In the genomic region with DNA sequence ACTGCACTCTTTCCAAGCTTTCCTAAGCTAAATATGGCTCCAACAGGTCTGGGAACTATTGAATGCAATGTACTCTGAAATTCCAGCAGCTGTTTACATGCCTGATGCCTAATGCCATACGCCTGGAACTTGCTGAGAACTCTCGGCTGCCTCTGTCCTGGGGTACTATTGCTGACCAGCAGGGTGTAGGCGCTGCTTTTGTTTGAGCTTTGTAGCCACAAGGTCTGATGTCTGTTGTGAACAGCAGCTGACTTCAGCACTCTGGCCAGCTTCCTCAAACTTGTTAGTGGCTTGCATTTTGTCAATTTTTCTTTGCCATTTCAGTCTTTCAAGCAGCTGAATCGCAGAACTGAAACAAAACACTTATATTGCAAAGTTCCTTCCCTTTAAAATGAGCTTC, we compare ENCODE assay signal across 8 cellular contexts. TPM values are rescaled to one million over a fixed set of nuclear protein-coding genes. Genes with fewer than 3 reads are reported as not detected.
DNase-seq lines count a peak whose midpoint lies in the region; ATAC-seq and TF ChIP-seq lines count a peak whose summit lies in the region.

No MANE protein-coding gene starts in this region.

- H3K36me3 ChIP-seq in brain microvascular endothelial cell (replicated peaks) = no peaks in the 10 kb centered on the region

- peak; percentile 43 for TF ChIP-seq CTCF in LNCAP (IDR thresholded peaks at IDR 0.05)
- TF ChIP-seq CTCF in brain microvascular endothelial cell (IDR thresholded peaks at IDR 0.05; ENCODE audit: low read depth, low read length, missing control alignments) = peak; percentile 68

- peak; percentile 81 for ATAC-seq in left lobe of liver

- H3K27ac ChIP-seq in brain microvascular endothelial cell = no peak overlapping the region

- H3K27me3 ChIP-seq in brain microvascular endothelial cell (replicated peaks) = peaks cover 6% of the 10 kb centered on the region

- in situ Hi-C loops in brain microvascular endothelial cell (cut with HindIII; ENCODE audit: low pct_ligation_motif_present, low sequenced_read_pairs) = no loop called here

- H3K4me3 ChIP-seq in brain microvascular endothelial cell (ENCODE audit: low read depth, low read length) = no peak overlapping the region

- DNase-seq in EL (peak; percentile 7), brain microvascular endothelial cell (peak; percentile 59), left lobe of liver (ENCODE audit: low spot score) (no peak), NCI-H187 (lab: John Stamatoyannopoulos, UW) (no peak), NCI-H2029 treated with DMSO at 0.1 percent for 48 hours (lab: John Stamatoyannopoulos, UW) (no peak), activated gamma-delta T cell treated with Interleukin-2 at 50 U/mL for 16 hours (no peak), NCI-H1105 treated with DMSO at 0.1 percent for 48 hours (lab: John Stamatoyannopoulos, UW) (no peak)

RNA-seq across cellular contexts. Expression of gene SAYSD1, which starts 26.7 kb away (rescaled TPM):
- total RNA-seq in left lobe of liver = 6.0 TPM

RNA-seq across cellular contexts. Expression of gene GLP1R, which starts 39.8 kb away (rescaled TPM):
- total RNA-seq in left lobe of liver = not detected

Comparison
In these comparisons a context has a peak if more than half of its experiments do, and no peak if none do; other contexts are left out.
1. DNase-seq: peak in EL (single experiment) and brain microvascular endothelial cell (single experiment); none in left lobe of liver (single experiment), NCI-H187 (0 of 2), NCI-H2029 treated with DMSO at 0.1 percent for 48 hours (single experiment), activated gamma-delta T cell treated with Interleukin-2 at 50 U/mL for 16 hours (single experiment) and NCI-H1105 treated with DMSO at 0.1 percent for 48 hours (single experiment).